ENCODE assay signal across 3 cellular contexts in the genomic region with DNA sequence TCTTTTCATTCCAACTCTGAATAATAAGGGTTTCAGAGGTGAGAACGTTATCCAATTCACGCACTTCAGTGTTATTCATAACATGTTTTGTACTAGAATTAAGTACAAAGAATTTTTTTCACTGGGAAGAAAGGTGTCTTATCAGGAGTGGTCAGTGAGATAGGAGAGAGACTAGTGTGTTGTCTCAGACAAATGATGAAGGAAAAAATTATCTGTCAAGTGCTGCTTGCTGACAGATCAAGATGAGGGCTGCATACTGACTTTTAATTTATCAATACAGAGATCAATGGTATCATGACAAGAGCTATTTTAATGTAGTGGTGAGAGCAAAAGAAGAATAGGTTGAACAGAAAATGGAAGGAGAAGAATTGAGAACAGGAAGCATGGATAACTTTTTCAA.
TF ChIP-seq lines count a peak whose summit lies in the region.

No MANE protein-coding gene starts in this region.

TF ChIP-seq in GM23338, 12 proteins besides CTCF, POLR2A, EP300 and RAD21:
- TF ChIP-seq, protein P1, sequence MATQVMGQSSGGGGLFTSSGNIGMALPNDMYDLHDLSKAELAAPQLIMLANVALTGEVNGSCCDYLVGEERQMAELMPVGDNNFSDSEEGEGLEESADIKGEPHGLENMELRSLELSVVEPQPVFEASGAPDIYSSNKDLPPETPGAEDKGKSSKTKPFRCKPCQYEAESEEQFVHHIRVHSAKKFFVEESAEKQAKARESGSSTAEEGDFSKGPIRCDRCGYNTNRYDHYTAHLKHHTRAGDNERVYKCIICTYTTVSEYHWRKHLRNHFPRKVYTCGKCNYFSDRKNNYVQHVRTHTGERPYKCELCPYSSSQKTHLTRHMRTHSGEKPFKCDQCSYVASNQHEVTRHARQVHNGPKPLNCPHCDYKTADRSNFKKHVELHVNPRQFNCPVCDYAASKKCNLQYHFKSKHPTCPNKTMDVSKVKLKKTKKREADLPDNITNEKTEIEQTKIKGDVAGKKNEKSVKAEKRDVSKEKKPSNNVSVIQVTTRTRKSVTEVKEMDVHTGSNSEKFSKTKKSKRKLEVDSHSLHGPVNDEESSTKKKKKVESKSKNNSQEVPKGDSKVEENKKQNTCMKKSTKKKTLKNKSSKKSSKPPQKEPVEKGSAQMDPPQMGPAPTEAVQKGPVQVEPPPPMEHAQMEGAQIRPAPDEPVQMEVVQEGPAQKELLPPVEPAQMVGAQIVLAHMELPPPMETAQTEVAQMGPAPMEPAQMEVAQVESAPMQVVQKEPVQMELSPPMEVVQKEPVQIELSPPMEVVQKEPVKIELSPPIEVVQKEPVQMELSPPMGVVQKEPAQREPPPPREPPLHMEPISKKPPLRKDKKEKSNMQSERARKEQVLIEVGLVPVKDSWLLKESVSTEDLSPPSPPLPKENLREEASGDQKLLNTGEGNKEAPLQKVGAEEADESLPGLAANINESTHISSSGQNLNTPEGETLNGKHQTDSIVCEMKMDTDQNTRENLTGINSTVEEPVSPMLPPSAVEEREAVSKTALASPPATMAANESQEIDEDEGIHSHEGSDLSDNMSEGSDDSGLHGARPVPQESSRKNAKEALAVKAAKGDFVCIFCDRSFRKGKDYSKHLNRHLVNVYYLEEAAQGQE (IDR thresholded peaks at IDR 0.05; ENCODE audit: unreplicated experiment) = no peak
- no peak for TF ChIP-seq EZH2 (IDR thresholded peaks at IDR 0.05; ENCODE audit: low read depth, unreplicated experiment)

TF ChIP-seq in IMR-90, 13 proteins besides CTCF, POLR2A, EP300 and RAD21:
- TF ChIP-seq, protein P2, sequence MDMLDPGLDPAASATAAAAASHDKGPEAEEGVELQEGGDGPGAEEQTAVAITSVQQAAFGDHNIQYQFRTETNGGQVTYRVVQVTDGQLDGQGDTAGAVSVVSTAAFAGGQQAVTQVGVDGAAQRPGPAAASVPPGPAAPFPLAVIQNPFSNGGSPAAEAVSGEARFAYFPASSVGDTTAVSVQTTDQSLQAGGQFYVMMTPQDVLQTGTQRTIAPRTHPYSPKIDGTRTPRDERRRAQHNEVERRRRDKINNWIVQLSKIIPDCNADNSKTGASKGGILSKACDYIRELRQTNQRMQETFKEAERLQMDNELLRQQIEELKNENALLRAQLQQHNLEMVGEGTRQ (IDR thresholded peaks at IDR 0.05; ENCODE audit: low read depth, low read length) = no peak
- TF ChIP-seq CHD1 (IDR thresholded peaks at IDR 0.05; ENCODE audit: low read depth, low read length) = no peak
- no peak for TF ChIP-seq MXI1 (IDR thresholded peaks at IDR 0.05; ENCODE audit: borderline replicate concordance, low read depth, low read length)
- TF ChIP-seq FOS (IDR thresholded peaks at IDR 0.05; ENCODE audit: low read depth, low read length) = no peak
- TF ChIP-seq RCOR1 (IDR thresholded peaks at IDR 0.05; ENCODE audit: insufficient replicate concordance, low read length) = no peak
- TF ChIP-seq SMC3 (IDR thresholded peaks at IDR 0.05; ENCODE audit: low read depth, low read length) = no peak
- TF ChIP-seq BHLHE40 (IDR thresholded peaks at IDR 0.05; ENCODE audit: low read depth, low read length) = no peak
- no peak for TF ChIP-seq CEBPB (IDR thresholded peaks at IDR 0.05; ENCODE audit: low read depth, low read length)
- TF ChIP-seq MAZ (IDR thresholded peaks at IDR 0.05; ENCODE audit: borderline replicate concordance, low read depth, low read length) = no peak
- TF ChIP-seq, protein P3, sequence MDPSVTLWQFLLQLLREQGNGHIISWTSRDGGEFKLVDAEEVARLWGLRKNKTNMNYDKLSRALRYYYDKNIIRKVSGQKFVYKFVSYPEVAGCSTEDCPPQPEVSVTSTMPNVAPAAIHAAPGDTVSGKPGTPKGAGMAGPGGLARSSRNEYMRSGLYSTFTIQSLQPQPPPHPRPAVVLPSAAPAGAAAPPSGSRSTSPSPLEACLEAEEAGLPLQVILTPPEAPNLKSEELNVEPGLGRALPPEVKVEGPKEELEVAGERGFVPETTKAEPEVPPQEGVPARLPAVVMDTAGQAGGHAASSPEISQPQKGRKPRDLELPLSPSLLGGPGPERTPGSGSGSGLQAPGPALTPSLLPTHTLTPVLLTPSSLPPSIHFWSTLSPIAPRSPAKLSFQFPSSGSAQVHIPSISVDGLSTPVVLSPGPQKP (IDR thresholded peaks at IDR 0.05; ENCODE audit: borderline replicate concordance, low read depth, low read length) = no peak
- no peak for TF ChIP-seq NFE2L2 (IDR thresholded peaks at IDR 0.05; ENCODE audit: low read depth, low read length)
- TF ChIP-seq RFX5 (IDR thresholded peaks at IDR 0.05; ENCODE audit: low read depth, low read length) = no peak
- no peak for TF ChIP-seq MAFK (IDR thresholded peaks at IDR 0.05; ENCODE audit: low read depth, low read length)

TF ChIP-seq in K562, 482 proteins besides CTCF, POLR2A, EP300 and RAD21:
- peak; percentile 34; the same call in 1 of the 2 replicates for TF ChIP-seq CBFA2T2 (conservative IDR thresholded peaks at IDR 0.05)
- 0 out of 2 replicates have a peak, but pooled peaks have one; percentile 36 for TF ChIP-seq FOXJ2 (tag; IDR thresholded peaks at IDR 0.05)
- no peak for TF ChIP-seq SRF (CRISPR knock-in tag; IDR thresholded peaks at IDR 0.05)
- peak; percentile 35; the same call in 1 of the 2 replicates for TF ChIP-seq SOX6 (IDR thresholded peaks at IDR 0.05)
- 0 out of 2 replicates have a peak, but pooled peaks have one; percentile 25 for TF ChIP-seq SMARCA4 (IDR thresholded peaks at IDR 0.05)
- no peak for TF ChIP-seq NFYB (IDR thresholded peaks at IDR 0.05; ENCODE audit: extremely low read depth, insufficient read length)
- TF ChIP-seq ESRRB (CRISPR knock-in tag; IDR thresholded peaks at IDR 0.05; ENCODE audit: borderline replicate concordance) = no peak
- peak; percentile 13 for TF ChIP-seq MEIS2 (IDR thresholded peaks at IDR 0.05; ENCODE audit: partially characterized antibody)
- TF ChIP-seq NR2F6 (CRISPR knock-in tag; IDR thresholded peaks at IDR 0.05) = no peak
- TF ChIP-seq, protein P4, sequence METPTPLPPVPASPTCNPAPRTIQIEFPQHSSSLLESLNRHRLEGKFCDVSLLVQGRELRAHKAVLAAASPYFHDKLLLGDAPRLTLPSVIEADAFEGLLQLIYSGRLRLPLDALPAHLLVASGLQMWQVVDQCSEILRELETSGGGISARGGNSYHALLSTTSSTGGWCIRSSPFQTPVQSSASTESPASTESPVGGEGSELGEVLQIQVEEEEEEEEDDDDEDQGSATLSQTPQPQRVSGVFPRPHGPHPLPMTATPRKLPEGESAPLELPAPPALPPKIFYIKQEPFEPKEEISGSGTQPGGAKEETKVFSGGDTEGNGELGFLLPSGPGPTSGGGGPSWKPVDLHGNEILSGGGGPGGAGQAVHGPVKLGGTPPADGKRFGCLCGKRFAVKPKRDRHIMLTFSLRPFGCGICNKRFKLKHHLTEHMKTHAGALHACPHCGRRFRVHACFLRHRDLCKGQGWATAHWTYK (CRISPR knock-in tag; IDR thresholded peaks at IDR 0.05) = no peak
- TF ChIP-seq CBFA2T3 (IDR thresholded peaks at IDR 0.05) = peak; percentile 68
- TF ChIP-seq TCF3 (CRISPR knock-in tag; IDR thresholded peaks at IDR 0.05) = peak; percentile 46; the same call in 1 of the 2 replicates
- no peak for TF ChIP-seq MYC (IDR thresholded peaks at IDR 0.05; ENCODE audit: low read depth, low read length)
- no peak for TF ChIP-seq MYC (CRISPR knock-in tag; IDR thresholded peaks at IDR 0.05; ENCODE audit: borderline replicate concordance, low read depth)
- no peak for TF ChIP-seq RCOR1 (IDR thresholded peaks at IDR 0.05; ENCODE audit: borderline replicate concordance in 1 of 2, low read depth in 2 of 2, low read length in 2 of 2)
- no peak for TF ChIP-seq ZKSCAN1 (IDR thresholded peaks at IDR 0.05; ENCODE audit: low read depth, low read length)
- TF ChIP-seq CEBPB (tag; IDR thresholded peaks at IDR 0.05) = no peak
- no peak for TF ChIP-seq TARDBP (IDR thresholded peaks at IDR 0.05)
- TF ChIP-seq, protein P5, sequence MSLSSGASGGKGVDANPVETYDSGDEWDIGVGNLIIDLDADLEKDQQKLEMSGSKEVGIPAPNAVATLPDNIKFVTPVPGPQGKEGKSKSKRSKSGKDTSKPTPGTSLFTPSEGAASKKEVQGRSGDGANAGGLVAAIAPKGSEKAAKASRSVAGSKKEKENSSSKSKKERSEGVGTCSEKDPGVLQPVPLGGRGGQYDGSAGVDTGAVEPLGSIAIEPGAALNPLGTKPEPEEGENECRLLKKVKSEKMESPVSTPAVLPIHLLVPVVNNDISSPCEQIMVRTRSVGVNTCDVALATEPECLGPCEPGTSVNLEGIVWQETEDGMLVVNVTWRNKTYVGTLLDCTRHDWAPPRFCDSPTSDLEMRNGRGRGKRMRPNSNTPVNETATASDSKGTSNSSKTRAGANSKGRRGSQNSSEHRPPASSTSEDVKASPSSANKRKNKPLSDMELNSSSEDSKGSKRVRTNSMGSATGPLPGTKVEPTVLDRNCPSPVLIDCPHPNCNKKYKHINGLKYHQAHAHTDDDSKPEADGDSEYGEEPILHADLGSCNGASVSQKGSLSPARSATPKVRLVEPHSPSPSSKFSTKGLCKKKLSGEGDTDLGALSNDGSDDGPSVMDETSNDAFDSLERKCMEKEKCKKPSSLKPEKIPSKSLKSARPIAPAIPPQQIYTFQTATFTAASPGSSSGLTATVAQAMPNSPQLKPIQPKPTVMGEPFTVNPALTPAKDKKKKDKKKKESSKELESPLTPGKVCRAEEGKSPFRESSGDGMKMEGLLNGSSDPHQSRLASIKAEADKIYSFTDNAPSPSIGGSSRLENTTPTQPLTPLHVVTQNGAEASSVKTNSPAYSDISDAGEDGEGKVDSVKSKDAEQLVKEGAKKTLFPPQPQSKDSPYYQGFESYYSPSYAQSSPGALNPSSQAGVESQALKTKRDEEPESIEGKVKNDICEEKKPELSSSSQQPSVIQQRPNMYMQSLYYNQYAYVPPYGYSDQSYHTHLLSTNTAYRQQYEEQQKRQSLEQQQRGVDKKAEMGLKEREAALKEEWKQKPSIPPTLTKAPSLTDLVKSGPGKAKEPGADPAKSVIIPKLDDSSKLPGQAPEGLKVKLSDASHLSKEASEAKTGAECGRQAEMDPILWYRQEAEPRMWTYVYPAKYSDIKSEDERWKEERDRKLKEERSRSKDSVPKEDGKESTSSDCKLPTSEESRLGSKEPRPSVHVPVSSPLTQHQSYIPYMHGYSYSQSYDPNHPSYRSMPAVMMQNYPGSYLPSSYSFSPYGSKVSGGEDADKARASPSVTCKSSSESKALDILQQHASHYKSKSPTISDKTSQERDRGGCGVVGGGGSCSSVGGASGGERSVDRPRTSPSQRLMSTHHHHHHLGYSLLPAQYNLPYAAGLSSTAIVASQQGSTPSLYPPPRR (CRISPR knock-in tag; IDR thresholded peaks at IDR 0.05; ENCODE audit: borderline replicate concordance) = no peak
- TF ChIP-seq ZNF165 (CRISPR knock-in tag; IDR thresholded peaks at IDR 0.05; ENCODE audit: borderline replicate concordance) = no peak
- no peak for TF ChIP-seq TCF7L2 (IDR thresholded peaks at IDR 0.05; ENCODE audit: low read depth, low read length)
- no peak for TF ChIP-seq ZNF695 (CRISPR knock-in tag; IDR thresholded peaks at IDR 0.05)
- no peak for TF ChIP-seq THRAP3 (IDR thresholded peaks at IDR 0.05; ENCODE audit: borderline replicate concordance)
- TF ChIP-seq ZNF239 (CRISPR knock-in tag; IDR thresholded peaks at IDR 0.05) = no peak
- peak; percentile 56 for TF ChIP-seq ARID1B (IDR thresholded peaks at IDR 0.05)
- TF ChIP-seq ZNF551 (CRISPR knock-in tag; IDR thresholded peaks at IDR 0.05) = no peak
- no peak for TF ChIP-seq MYBL2 (IDR thresholded peaks at IDR 0.05; ENCODE audit: low read depth)
- TF ChIP-seq MYBL2 (CRISPR knock-in tag; IDR thresholded peaks at IDR 0.05; ENCODE audit: borderline replicate concordance) = no peak
- TF ChIP-seq TAL1 (IDR thresholded peaks at IDR 0.05) = peak; percentile 35; the same call in 1 of the 2 replicates
- TF ChIP-seq NELFE (IDR thresholded peaks at IDR 0.05; ENCODE audit: insufficient read depth, insufficient read length) = no peak
